Comparison of ENCODE assay signal across 28 cellular contexts in the genomic region with DNA sequence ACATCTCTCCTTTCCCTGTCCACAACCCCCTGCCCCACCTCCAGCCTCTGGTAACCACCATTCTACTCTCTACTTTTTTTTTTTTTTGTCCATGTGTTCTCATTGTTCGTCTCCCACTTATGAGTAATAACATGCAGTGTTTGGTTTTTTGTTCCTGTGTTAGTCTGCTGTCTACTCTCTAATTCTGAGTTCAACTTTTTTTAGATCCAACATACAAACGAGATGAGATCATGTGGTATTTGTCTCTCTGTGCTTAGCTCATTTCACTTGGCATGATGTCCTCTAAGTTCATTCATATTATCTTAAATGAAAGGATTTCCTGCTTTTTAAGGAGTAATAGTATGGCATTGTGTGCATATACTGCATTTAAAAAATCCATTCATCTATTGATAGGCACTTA.
"Had no signal": no experiment of that assay in that cellular context is flagged by ENCODE, and none has a peak within 500 bp of the region (broad histone marks: within the 10 kb centered on the region; RNA-seq: fewer than 3 reads in every experiment).

No MANE protein-coding gene starts in this region.

- H3K4me1 Mint-ChIP-seq: activated CD4-positive, alpha-beta memory T cell treated with anti-CD3 and anti-CD28 coated beads, Interleukin-2, amount 10 ng/mL, durations not matched to agents 7 days and 5 days; activated CD4-positive, alpha-beta T cell treated with anti-CD3 and anti-CD28 coated beads, Interleukin-2, amount 10 ng/mL, durations not matched to agents 7 days and 5 days; stimulated activated effector memory CD8-positive, alpha-beta T cell treated with anti-CD3 and anti-CD28 coated beads, Interleukin-12 subunit alpha, Interleukin-12 subunit beta, amount 100 ng/mL, for 72 hours had no signal

- H3K36me3 ChIP-seq: colonic mucosa, gastrocnemius medialis, thyroid gland, upper lobe of left lung, vagina had no signal

- H3K36me3 Mint-ChIP-seq: stimulated activated effector memory CD8-positive, alpha-beta T cell treated with anti-CD3 and anti-CD28 coated beads, Interleukin-12 subunit alpha, Interleukin-12 subunit beta, amount 100 ng/mL, for 72 hours had no signal

- H3K4me1 ChIP-seq: colonic mucosa, vagina had no signal

- DNase-seq: activated CD4-positive, alpha-beta memory T cell treated with anti-CD3 and anti-CD28 coated beads, Interleukin-2, amount 10 ng/mL, durations not matched to agents 7 days and 5 days; activated CD4-positive, alpha-beta T cell treated with anti-CD3 and anti-CD28 coated beads, Interleukin-2, amount 10 ng/mL, durations not matched to agents 7 days and 5 days; activated CD4-positive, CD25-positive, alpha-beta regulatory T cell treated with anti-CD3 and anti-CD28 coated beads, Interleukin-2, amount 50 U/mL, for 72 hours; activated CD8-positive, alpha-beta memory T cell treated with anti-CD3 and anti-CD28 coated beads, Interleukin-2, amount 50 U/mL, for 48 hours; activated gamma-delta T cell; activated naive CD4-positive, alpha-beta T cell treated with anti-CD3 and anti-CD28 coated beads, Interleukin-2, amount 50 U/mL, for 16 hours; activated T-cell treated with anti-CD3 and anti-CD28 coated beads, Interleukin-2, amount 50 U/mL, for 24 hours; amniotic stem cell; colonic mucosa; effector CD8-positive, alpha-beta T cell; gastrocnemius medialis; glutamatergic neuron; hippocampal formation; mesendoderm; posterior cingulate gyrus; small intestine; stimulated activated CD4-positive, alpha-beta T cell treated with anti-CD3 and anti-CD28 coated beads, Interleukin-4, amount 100 ng/mL, for 24 hours; substantia nigra; T-helper 17 cell; thyroid gland; upper lobe of left lung had no signal

- H3K27me3 ChIP-seq: colonic mucosa, gastrocnemius medialis, thyroid gland, upper lobe of left lung, vagina had no signal

- H3K9me3 ChIP-seq: colonic mucosa, gastrocnemius medialis, thyroid gland, upper lobe of left lung, vagina had no signal

- ATAC-seq: left lobe of liver; sciatic nerve; stimulated activated effector memory CD8-positive, alpha-beta T cell treated with anti-CD3 and anti-CD28 coated beads, Interleukin-12 subunit alpha, Interleukin-12 subunit beta, amount 100 ng/mL, for 72 hours; T-helper 17 cell had no signal

- H3K27ac ChIP-seq: colonic mucosa, gastrocnemius medialis, thyroid gland, upper lobe of left lung, vagina had no signal

- H3K27ac Mint-ChIP-seq: activated CD4-positive, alpha-beta memory T cell treated with anti-CD3 and anti-CD28 coated beads, Interleukin-2, amount 10 ng/mL, durations not matched to agents 7 days and 5 days; activated CD4-positive, alpha-beta T cell treated with anti-CD3 and anti-CD28 coated beads, Interleukin-2, amount 10 ng/mL, durations not matched to agents 7 days and 5 days; activated T-cell treated with anti-CD3 and anti-CD28 coated beads, Interleukin-2, amount 50 U/mL, for 24 hours; nephron; stimulated activated effector memory CD8-positive, alpha-beta T cell treated with anti-CD3 and anti-CD28 coated beads, Interleukin-12 subunit alpha, Interleukin-12 subunit beta, amount 100 ng/mL, for 72 hours; stimulated activated naive CD8-positive, alpha-beta T cell treated with anti-CD3 and anti-CD28 coated beads, Interleukin-15, Interleukin-2, amounts not matched to agents 100 ng/mL and 50 ng/mL, for 24 hours; T-helper 17 cell had no signal

- H3K27me3 Mint-ChIP-seq: activated CD4-positive, alpha-beta memory T cell treated with anti-CD3 and anti-CD28 coated beads, Interleukin-2, amount 10 ng/mL, durations not matched to agents 7 days and 5 days; activated CD4-positive, alpha-beta T cell treated with anti-CD3 and anti-CD28 coated beads, Interleukin-2, amount 10 ng/mL, durations not matched to agents 7 days and 5 days had no signal

- H3K4me3 ChIP-seq: colonic mucosa, gastrocnemius medialis, lung, thyroid gland, upper lobe of left lung, vagina had no signal

- H3K4me3 Mint-ChIP-seq: activated CD4-positive, alpha-beta memory T cell treated with anti-CD3 and anti-CD28 coated beads, Interleukin-2, amount 10 ng/mL, durations not matched to agents 7 days and 5 days; activated CD4-positive, alpha-beta T cell treated with anti-CD3 and anti-CD28 coated beads, Interleukin-2, amount 10 ng/mL, durations not matched to agents 7 days and 5 days; activated T-cell treated with anti-CD3 and anti-CD28 coated beads, Interleukin-2, amount 50 U/mL, for 24 hours; nephron; stimulated activated effector memory CD8-positive, alpha-beta T cell treated with anti-CD3 and anti-CD28 coated beads, Interleukin-12 subunit alpha, Interleukin-12 subunit beta, amount 100 ng/mL, for 72 hours; stimulated activated naive CD8-positive, alpha-beta T cell treated with anti-CD3 and anti-CD28 coated beads, Interleukin-15, Interleukin-2, amounts not matched to agents 100 ng/mL and 50 ng/mL, for 24 hours; T-helper 17 cell had no signal

- H3K9me3 Mint-ChIP-seq: activated CD4-positive, alpha-beta memory T cell treated with anti-CD3 and anti-CD28 coated beads, Interleukin-2, amount 10 ng/mL, durations not matched to agents 7 days and 5 days; activated CD4-positive, alpha-beta T cell treated with anti-CD3 and anti-CD28 coated beads, Interleukin-2, amount 10 ng/mL, durations not matched to agents 7 days and 5 days; activated T-cell treated with anti-CD3 and anti-CD28 coated beads, Interleukin-2, amount 50 U/mL, for 24 hours; nephron; stimulated activated effector memory CD8-positive, alpha-beta T cell treated with anti-CD3 and anti-CD28 coated beads, Interleukin-12 subunit alpha, Interleukin-12 subunit beta, amount 100 ng/mL, for 72 hours; stimulated activated naive CD8-positive, alpha-beta T cell treated with anti-CD3 and anti-CD28 coated beads, Interleukin-15, Interleukin-2, amounts not matched to agents 100 ng/mL and 50 ng/mL, for 24 hours had no signal
